11 cellular contexts compared by ENCODE assay signal in genomic region chr2:182672471-182673165, GRCh38. TPM values are rescaled to one million over a fixed set of nuclear protein-coding genes. Genes with fewer than 3 reads are reported as not detected.
DNase-seq lines count a peak whose midpoint lies in the region; ATAC-seq and TF ChIP-seq lines count a peak whose summit lies in the region.
"Had no signal": no experiment of that assay in that cellular context is flagged by ENCODE, and none has a peak within 500 bp of the region (broad histone marks: within the 10 kb centered on the region; RNA-seq: fewer than 3 reads in every experiment).

No MANE protein-coding gene starts in this region.

- no peak for TF ChIP-seq EP300 in tibial nerve (IDR thresholded peaks at IDR 0.05)

- H3K27ac Mint-ChIP-seq in MCF 10A (ENCODE audit: low read depth, unreplicated experiment) = no peak overlapping the region
- H3K27ac Mint-ChIP-seq: activated naive CD8-positive, alpha-beta T cell treated with anti-CD3 and anti-CD28 coated beads for 36 hours; natural killer cell had no signal

- H3K4me3 ChIP-seq in breast epithelium = no peak overlapping the region
- H3K4me3 ChIP-seq in spleen = no peak overlapping the region
- no peak overlapping the region for H3K4me3 ChIP-seq in tibial nerve

- no peaks in the 10 kb centered on the region for H3K9me3 ChIP-seq in breast epithelium
- peaks cover 0 to 7% (median 0%) of the 10 kb centered on the region in 8 donors for H3K9me3 ChIP-seq in spleen
- no peaks in the 10 kb centered on the region for H3K9me3 ChIP-seq in tibial nerve

- peaks cover 6% of the 10 kb centered on the region for H3K9me3 Mint-ChIP-seq in MCF 10A (ENCODE audit: unreplicated experiment)
- H3K9me3 Mint-ChIP-seq: activated naive CD8-positive, alpha-beta T cell treated with anti-CD3 and anti-CD28 coated beads for 36 hours; natural killer cell had no signal

- TF ChIP-seq POLR2A in breast epithelium (IDR thresholded peaks at IDR 0.05) (no peak), spleen (IDR thresholded peaks at IDR 0.05) (no peak), tibial nerve (IDR thresholded peaks at IDR 0.05) (no peak)

- WGBS in spleen, 5 donors = 67 to 82% (median 70%) methylated on average over 6 of the region's 6 CpGs
- 56 to 58% methylated on average over 6 of the region's 6 CpGs for WGBS in tibial nerve, 2 donors

- intact Hi-C loops in MCF 10A (cut with micrococcal nuclease) (no loop called here), breast epithelium (cut with DNase I; ENCODE audit: low total_unique reads) (no loop called here), spleen (cut with DNase I; ENCODE audit: low total_unique reads) (no loop called here)

- H3K27ac ChIP-seq in breast epithelium = no peak overlapping the region
- H3K27ac ChIP-seq in spleen = no peak overlapping the region
- no peak overlapping the region for H3K27ac ChIP-seq in tibial nerve

- H3K4me3 Mint-ChIP-seq in MCF 10A (ENCODE audit: unreplicated experiment) = no peak overlapping the region
- H3K4me3 Mint-ChIP-seq: activated naive CD8-positive, alpha-beta T cell treated with anti-CD3 and anti-CD28 coated beads for 36 hours; natural killer cell had no signal

- no TSS peak for BruUV-seq in MCF 10A (replicated peaks; lab: Mats Ljungman, UMichigan)

- H3K36me3 ChIP-seq in breast epithelium (no peaks in the 10 kb centered on the region), spleen (no peaks in the 10 kb centered on the region), tibial nerve (no peaks in the 10 kb centered on the region)

- H3K27me3 ChIP-seq in breast epithelium (no peaks in the 10 kb centered on the region), spleen (replicated peaks in 1 of 7) (no peaks in the 10 kb centered on the region), tibial nerve (no peaks in the 10 kb centered on the region)

- H3K4me1 ChIP-seq in breast epithelium (no peaks in the 10 kb centered on the region), spleen (no peaks in the 10 kb centered on the region), tibial nerve (no peaks in the 10 kb centered on the region)

- no peak for ATAC-seq in HG03342 (IDR thresholded peaks at IDR 0.05; ENCODE audit: unreplicated experiment)
- ATAC-seq: natural killer cell had no signal

- POLR2A ChIA-PET in MCF 10A (lab: Yijun Ruan, JAX) = interaction anchor here (0.6 kb wide), 1 partner anchor 26 kb away, joined by 3 read pairs; no protein-coding TSS in a partner anchor

- DNase-seq in MCF 10A (ENCODE audit: unreplicated experiment) = peak; percentile 37
- no peak for DNase-seq in breast epithelium (ENCODE audit: low spot score in 2 of 2)
- DNase-seq in SW 1271 (lab: John Stamatoyannopoulos, UW) = peak; percentile 39 to 66
- peak; percentile 6 for DNase-seq in fibroblast of the conjunctiva (ENCODE audit: low read depth)
- peak; percentile 9 for DNase-seq in smooth muscle cell of the brain vasculature (ENCODE audit: low read depth, low spot score)
- DNase-seq in spleen = no peak
- DNase-seq in tibial nerve (ENCODE audit: low spot score in 2 of 2) = no peak
- DNase-seq: activated naive CD8-positive, alpha-beta T cell treated with anti-CD3 and anti-CD28 coated beads for 36 hours; natural killer cell; NCI-H2171 treated with DMSO at 0.1 percent for 48 hours had no signal

- no peaks in the 10 kb centered on the region for H3K27me3 Mint-ChIP-seq in MCF 10A (ENCODE audit: insufficient read depth, unreplicated experiment)

- CTCF ChIA-PET in MCF 10A (lab: Yijun Ruan, JAX) = interaction anchor here (0.6 kb wide), 1 partner anchor 658 kb away, joined by 3 read pairs; no protein-coding TSS in a partner anchor

- TF ChIP-seq CTCF in MCF 10A (IDR thresholded peaks at IDR 0.05; ENCODE audit: unreplicated experiment) (no peak), breast epithelium (IDR thresholded peaks at IDR 0.05) (no peak), spleen (IDR thresholded peaks at IDR 0.05 in 8 of 11, conservative IDR thresholded peaks at IDR 0.05 in 3 of 11) (no peak), tibial nerve (IDR thresholded peaks at IDR 0.05) (no peak)

- peaks cover 9% of the 10 kb centered on the region for H3K4me1 Mint-ChIP-seq in MCF 10A (ENCODE audit: insufficient read depth, unreplicated experiment)
- H3K4me1 Mint-ChIP-seq: activated naive CD8-positive, alpha-beta T cell treated with anti-CD3 and anti-CD28 coated beads for 36 hours; natural killer cell had no signal

- H3K36me3 Mint-ChIP-seq in MCF 10A (ENCODE audit: insufficient read depth, unreplicated experiment) = no peaks in the 10 kb centered on the region
- H3K36me3 Mint-ChIP-seq: activated naive CD8-positive, alpha-beta T cell treated with anti-CD3 and anti-CD28 coated beads for 36 hours; natural killer cell had no signal

RNA-seq across cellular contexts. Expression of gene DNAJC10, which starts 43.4 kb away (rescaled TPM):
- total RNA-seq in MCF 10A (2022) = 204 and 281 TPM in 2 replicates
- total RNA-seq in breast epithelium = 10 to 100 TPM; 41.8 to 57.5 (median 53.7) TPM
- total RNA-seq in spleen = 100 to 1,000 TPM in 1 of 7 donors, 10 to 100 TPM in 6; 54.3 to 108 (median 81.9) TPM
- 10 to 100 TPM; 25.7 to 30.4 (median 25.8) TPM for polyA plus RNA-seq in spleen
- total RNA-seq in tibial nerve = 10 to 100 TPM; 54.7 to 66.3 (median 62.0) TPM

Comparison
In these comparisons a context has a peak if more than half of its experiments do, and no peak if none do; other contexts are left out.
1. DNase-seq: peak in MCF 10A (single experiment), SW 1271 (2 of 2), fibroblast of the conjunctiva (single experiment) and smooth muscle cell of the brain vasculature (single experiment); none in breast epithelium (0 of 2), spleen (single experiment) and tibial nerve (0 of 2).